1 cellular context compared by ENCODE assay signal in genomic region chr17:1561420-1562177, GRCh38.
TF ChIP-seq lines count a peak whose summit lies in the region.

No MANE protein-coding gene starts in this region.

TF ChIP-seq in HepG2, 621 proteins besides CTCF, POLR2A, EP300 and RAD21 (continued from another document and continues in another):
- TF ChIP-seq ZHX2 (IDR thresholded peaks at IDR 0.05; ENCODE audit: low read depth), result no peak
- TF ChIP-seq ZHX2 (CRISPR knock-in tag; IDR thresholded peaks at IDR 0.05; ENCODE audit: borderline replicate concordance), result no peak
- TF ChIP-seq SP140L (CRISPR knock-in tag; IDR thresholded peaks at IDR 0.05; ENCODE audit: borderline replicate concordance), result no peak
- TF ChIP-seq ZNF275 (CRISPR knock-in tag; IDR thresholded peaks at IDR 0.05; ENCODE audit: borderline replicate concordance), result no peak
- no peak; the same call in 1 of the 2 replicates for TF ChIP-seq IRF9 (CRISPR knock-in tag; IDR thresholded peaks at IDR 0.05; ENCODE audit: borderline replicate concordance)
- 0 out of 2 replicates have a peak, but pooled peaks have one; percentile 17 for TF ChIP-seq ZNF547 (CRISPR knock-in tag; IDR thresholded peaks at IDR 0.05)
- TF ChIP-seq ZNF777 (CRISPR knock-in tag; IDR thresholded peaks at IDR 0.05), result peak; percentile 28; the same call in 1 of the 2 replicates
- no peak for TF ChIP-seq MAFF (IDR thresholded peaks at IDR 0.05; ENCODE audit: low read depth, low read length)
- no peak for TF ChIP-seq MTA1 (CRISPR knock-in tag; IDR thresholded peaks at IDR 0.05; ENCODE audit: borderline replicate concordance)
- TF ChIP-seq ZGPAT (CRISPR knock-in tag; IDR thresholded peaks at IDR 0.05), result peak; percentile 27; the same call in 1 of the 2 replicates
- no peak for TF ChIP-seq RNF2 (conservative IDR thresholded peaks at IDR 0.05; ENCODE audit: low read depth)
- no peak for TF ChIP-seq ZNF367 (CRISPR knock-in tag; IDR thresholded peaks at IDR 0.05; ENCODE audit: borderline replicate concordance)
- peak; percentile 66; the same call in 1 of the 2 replicates for TF ChIP-seq ARNT2 (CRISPR knock-in tag; IDR thresholded peaks at IDR 0.05; ENCODE audit: low read depth)
- peak; percentile 58 for TF ChIP-seq ZNF574 (CRISPR knock-in tag; IDR thresholded peaks at IDR 0.05)
- no peak for TF ChIP-seq HNF1B (CRISPR knock-in tag; IDR thresholded peaks at IDR 0.05)
- no peak for TF ChIP-seq ZNF432 (CRISPR knock-in tag; IDR thresholded peaks at IDR 0.05; ENCODE audit: borderline replicate concordance)
- TF ChIP-seq FOXC1 (CRISPR knock-in tag; IDR thresholded peaks at IDR 0.05; ENCODE audit: borderline replicate concordance), result peak; percentile 21; the same call in 1 of the 2 replicates
- TF ChIP-seq RBM22 (optimal IDR thresholded peaks at IDR 0.05; ENCODE audit: low read length), result no peak
- peak; percentile 63; the same call in 1 of the 2 replicates for TF ChIP-seq ZNF121 (CRISPR knock-in tag; IDR thresholded peaks at IDR 0.05)
- 0 out of 2 replicates have a peak, but pooled peaks have one; percentile 41 for TF ChIP-seq NFKB2 (CRISPR knock-in tag; IDR thresholded peaks at IDR 0.05; ENCODE audit: borderline replicate concordance)
- no peak for TF ChIP-seq IKZF4 (CRISPR knock-in tag; IDR thresholded peaks at IDR 0.05; ENCODE audit: borderline replicate concordance, low read depth, not compliant biosample characterization)
- no peak for TF ChIP-seq ZNF564 (CRISPR knock-in tag; IDR thresholded peaks at IDR 0.05)
- TF ChIP-seq BRF2 (CRISPR knock-in tag; IDR thresholded peaks at IDR 0.05), result no peak
- TF ChIP-seq MBNL3 (CRISPR knock-in tag; conservative IDR thresholded peaks at IDR 0.05), result no peak
- no peak for TF ChIP-seq FOXA3 (CRISPR knock-in tag; IDR thresholded peaks at IDR 0.05)
- no peak for TF ChIP-seq ZNF350 (CRISPR knock-in tag; IDR thresholded peaks at IDR 0.05; ENCODE audit: borderline replicate concordance, low read depth)
- TF ChIP-seq THRA (CRISPR knock-in tag; IDR thresholded peaks at IDR 0.05; ENCODE audit: borderline replicate concordance), result no peak
- TF ChIP-seq ZNF569 (CRISPR knock-in tag; IDR thresholded peaks at IDR 0.05; ENCODE audit: borderline replicate concordance), result no peak
- no peak for TF ChIP-seq TRIM24 (CRISPR knock-in tag; IDR thresholded peaks at IDR 0.05)
- no peak for TF ChIP-seq ZNF33B (CRISPR knock-in tag; IDR thresholded peaks at IDR 0.05)
- no peak for TF ChIP-seq SMAD3 (CRISPR knock-in tag; IDR thresholded peaks at IDR 0.05)
- no peak for TF ChIP-seq CENPBD1 (CRISPR knock-in tag; IDR thresholded peaks at IDR 0.05; ENCODE audit: borderline replicate concordance, low read depth)
- no peak for TF ChIP-seq ZNF775 (CRISPR knock-in tag; IDR thresholded peaks at IDR 0.05; ENCODE audit: borderline replicate concordance)
- TF ChIP-seq ZNF512 (CRISPR knock-in tag; IDR thresholded peaks at IDR 0.05), result no peak
- peak; percentile 74 for TF ChIP-seq KMT2A (CRISPR knock-in tag; IDR thresholded peaks at IDR 0.05)
- TF ChIP-seq ATF6 (CRISPR knock-in tag; conservative IDR thresholded peaks at IDR 0.05), result no peak
- TF ChIP-seq ZNF709 (CRISPR knock-in tag; IDR thresholded peaks at IDR 0.05), result no peak
- no peak for TF ChIP-seq CHCHD3 (CRISPR knock-in tag; IDR thresholded peaks at IDR 0.05)
- TF ChIP-seq ZMYM3 (CRISPR knock-in tag; IDR thresholded peaks at IDR 0.05), result 0 out of 2 replicates have a peak, but pooled peaks have one; percentile 12
- TF ChIP-seq POGZ (CRISPR knock-in tag; IDR thresholded peaks at IDR 0.05), result no peak
